8 cellular contexts compared by ENCODE assay signal in the genomic region with DNA sequence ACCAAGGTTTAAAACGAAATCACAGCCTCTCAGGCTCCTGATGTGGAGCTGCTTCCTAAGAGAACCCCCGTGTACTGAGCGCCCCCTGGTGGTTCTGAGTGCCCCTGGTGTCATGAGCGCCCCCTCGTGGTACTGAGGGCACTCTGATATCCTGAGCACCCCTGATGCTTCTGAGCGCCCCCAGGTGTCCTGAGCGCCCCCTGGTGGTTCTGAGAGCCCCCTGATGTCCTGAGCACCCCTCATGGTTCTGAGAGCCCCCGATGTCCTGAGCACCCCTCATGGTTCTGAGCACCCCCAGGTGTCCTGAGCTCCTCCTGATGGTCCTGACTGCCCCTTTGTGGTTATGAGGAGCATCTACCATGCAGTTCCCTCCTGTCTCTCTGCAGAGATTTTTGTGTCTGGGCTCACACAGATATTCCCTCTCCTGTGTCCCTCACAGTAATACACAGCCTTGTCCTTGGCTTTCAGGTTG.
DNase-seq lines count a peak whose midpoint lies in the region; ATAC-seq and TF ChIP-seq lines count a peak whose summit lies in the region.
"Not testable (repeated sequence)": the region's sequence is repeated elsewhere in the genome, so short reads cannot be mapped to it uniquely, and the experiment has no call there.

No MANE protein-coding gene starts in this region.

- H3K9ac ChIP-seq in MM.1S (ENCODE audit: low read length), result not testable (repeated sequence)

- not testable (repeated sequence) for H4K20me1 ChIP-seq in MM.1S (ENCODE audit: insufficient read depth, low read length)

- TF ChIP-seq POLR2A in upper lobe of left lung (IDR thresholded peaks at IDR 0.05), result not testable (repeated sequence)

- H3F3A ChIP-seq in MM.1S (ENCODE audit: insufficient read depth, low read length), result not testable (repeated sequence)

- POLR2A ChIA-PET in activated CD8-positive, alpha-beta T cell treated with anti-CD3 and anti-CD28 coated beads, Interleukin-2, amount 10 ng/mL, durations not matched to agents 7 days and 5 days (lab: Charles Lee), result interaction anchor here (1.0 kb wide), 1 partner anchor 147 kb away, joined by 3 read pairs; no protein-coding TSS in a partner anchor

- H3K9me3 Mint-ChIP-seq in activated CD8-positive, alpha-beta T cell treated with anti-CD3 and anti-CD28 coated beads, Interleukin-2, amount 10 ng/mL, durations not matched to agents 7 days and 5 days (ENCODE audit: insufficient read depth); immature natural killer cell: not testable (repeated sequence)

- H3K36me3 Mint-ChIP-seq in activated CD8-positive, alpha-beta T cell treated with anti-CD3 and anti-CD28 coated beads, Interleukin-2, amount 10 ng/mL, durations not matched to agents 7 days and 5 days (ENCODE audit: low read depth); immature natural killer cell: not testable (repeated sequence)

- not testable (repeated sequence) for H2AFZ ChIP-seq in MM.1S (ENCODE audit: low read length)

- H3K4me2 ChIP-seq in MM.1S (ENCODE audit: low read depth, low read length), result not testable (repeated sequence)

- peaks cover 43% of the 10 kb centered on the region for H3K27me3 Mint-ChIP-seq in activated CD8-positive, alpha-beta T cell treated with anti-CD3 and anti-CD28 coated beads, Interleukin-2, amount 10 ng/mL, durations not matched to agents 7 days and 5 days (ENCODE audit: low read depth)
- not testable (repeated sequence) for H3K27me3 Mint-ChIP-seq in immature natural killer cell (ENCODE audit: low read depth in 3 of 3)

- not testable (repeated sequence) for H3K27ac ChIP-seq in MM.1S (ENCODE audit: low read length); RWPE2 (ENCODE audit: poor library complexity, severe bottlenecking); brain microvascular endothelial cell; upper lobe of left lung

- H3K4me3 Mint-ChIP-seq in activated CD8-positive, alpha-beta T cell treated with anti-CD3 and anti-CD28 coated beads, Interleukin-2, amount 10 ng/mL, durations not matched to agents 7 days and 5 days; immature natural killer cell: not testable (repeated sequence)

- not testable (repeated sequence) for TF ChIP-seq EP300 in upper lobe of left lung (IDR thresholded peaks at IDR 0.05)

- H3K9me3 ChIP-seq in MM.1S (replicated peaks; ENCODE audit: insufficient read depth, low read length); RWPE2 (ENCODE audit: severe bottlenecking); upper lobe of left lung: not testable (repeated sequence)

- not testable (repeated sequence) for H3K27ac Mint-ChIP-seq in activated CD8-positive, alpha-beta T cell treated with anti-CD3 and anti-CD28 coated beads, Interleukin-2, amount 10 ng/mL, durations not matched to agents 7 days and 5 days; immature natural killer cell

- in situ Hi-C loops in brain microvascular endothelial cell (cut with HindIII; ENCODE audit: low pct_ligation_motif_present, low sequenced_read_pairs), result not testable (repeated sequence)

- H3K79me2 ChIP-seq in MM.1S (ENCODE audit: low read length), result not testable (repeated sequence)

- WGBS in upper lobe of left lung, 2 donors, result 50 to 53% methylated on average over 3 to 8 of the region's 8 CpGs

- H3K36me3 ChIP-seq in MM.1S (replicated peaks; ENCODE audit: insufficient read depth, low read length); RWPE2 (ENCODE audit: low read depth); brain microvascular endothelial cell (replicated peaks); upper lobe of left lung: not testable (repeated sequence)

- peak; percentile 85 for TF ChIP-seq CTCF in MM.1S (IDR thresholded peaks at IDR 0.05; ENCODE audit: low read length)
- peak; percentile 47 for TF ChIP-seq CTCF in RWPE2 (IDR thresholded peaks at IDR 0.05; ENCODE audit: poor library complexity, severe bottlenecking)
- peak; percentile 52 for TF ChIP-seq CTCF in brain microvascular endothelial cell (IDR thresholded peaks at IDR 0.05; ENCODE audit: low read depth, low read length, missing control alignments)
- TF ChIP-seq CTCF in upper lobe of left lung (IDR thresholded peaks at IDR 0.05), result peak; percentile 25 to 61 (median 34)

- peaks cover 24% of the 10 kb centered on the region for H3K4me1 Mint-ChIP-seq in activated CD8-positive, alpha-beta T cell treated with anti-CD3 and anti-CD28 coated beads, Interleukin-2, amount 10 ng/mL, durations not matched to agents 7 days and 5 days (ENCODE audit: low read depth)
- peaks cover 21 to 26% of the 10 kb centered on the region in 2 donors for H3K4me1 Mint-ChIP-seq in immature natural killer cell

- ATAC-seq in RWPE2 (ENCODE audit: low read depth); upper lobe of left lung (ENCODE audit: low FRiP score in 2 of 2): not testable (repeated sequence)
- peak; percentile 85 for ATAC-seq in activated CD8-positive, alpha-beta T cell treated with anti-CD3 and anti-CD28 coated beads, Interleukin-2, amount 10 ng/mL, durations not matched to agents 7 days and 5 days

- CTCF ChIA-PET in activated CD8-positive, alpha-beta T cell treated with anti-CD3 and anti-CD28 coated beads, Interleukin-2, amount 10 ng/mL, durations not matched to agents 7 days and 5 days (lab: Charles Lee), result interaction anchor here (0.5 to 4.2 kb wide), 38 partner anchors 8 to 206 kb away, joined by 3 to 79 read pairs (median 5); no protein-coding TSS in a partner anchor

- H3K4me1 ChIP-seq in MM.1S (ENCODE audit: low read length); RWPE2 (ENCODE audit: insufficient read depth, poor library complexity, severe bottlenecking); upper lobe of left lung: not testable (repeated sequence)

- H3K27me3 ChIP-seq in MM.1S (replicated peaks; ENCODE audit: insufficient read depth, low read length); brain microvascular endothelial cell (replicated peaks); upper lobe of left lung: not testable (repeated sequence)
- peaks cover 18% of the 10 kb centered on the region for H3K27me3 ChIP-seq in RWPE2 (ENCODE audit: insufficient read depth, poor library complexity, severe bottlenecking)

- H3K4me3 ChIP-seq in MM.1S (ENCODE audit: low read length); RWPE2 (ENCODE audit: severe bottlenecking); brain microvascular endothelial cell (ENCODE audit: low read depth, low read length); upper lobe of left lung: not testable (repeated sequence)

- not testable (repeated sequence) for H3K9me2 ChIP-seq in MM.1S (replicated peaks; ENCODE audit: insufficient read depth, low read length)

- DNase-seq in GDM1 (lab: John Stamatoyannopoulos, UW) (peak; percentile 7), MM.1S (peak; percentile 63), immature natural killer cell (peak; percentile 64 to 82 (median 75)), upper lobe of left lung (peak; percentile 48 to 62)
- DNase-seq in RWPE2 (ENCODE audit: low spot score); brain microvascular endothelial cell: not testable (repeated sequence)
- DNase-seq in activated CD8-positive, alpha-beta T cell treated with anti-CD3 and anti-CD28 coated beads, Interleukin-2, amount 10 ng/mL, durations not matched to agents 7 days and 5 days, result peak; percentile 90
- DNase-seq in stimulated activated CD4-positive, alpha-beta T cell treated with anti-CD3 and anti-CD28 coated beads, Interleukin-1b, Interleukin-23, amount 100 ng/mL, for 24 hours (ENCODE audit: low read depth in 4 of 4, low spot score in 1 of 4), result peak; percentile 45 to 80 (median 64)

Comparison
In these comparisons a context has a peak if more than half of its experiments do, and no peak if none do; other contexts are left out.
1. CTCF ChIP-seq: peak in every context shown above with its lines; median percentile 85 in MM.1S; 52 in brain microvascular endothelial cell; 47 in RWPE2; 34 in upper lobe of left lung.